ENCODE assay signal across 1 cellular context in genomic region chr19:1754651-1755466, GRCh38.
TF ChIP-seq lines count a peak whose summit lies in the region.

No MANE protein-coding gene starts in this region.

TF ChIP-seq in H1, 55 proteins besides CTCF, POLR2A, EP300 and RAD21 (continued from another document):
- TF ChIP-seq, protein P1, sequence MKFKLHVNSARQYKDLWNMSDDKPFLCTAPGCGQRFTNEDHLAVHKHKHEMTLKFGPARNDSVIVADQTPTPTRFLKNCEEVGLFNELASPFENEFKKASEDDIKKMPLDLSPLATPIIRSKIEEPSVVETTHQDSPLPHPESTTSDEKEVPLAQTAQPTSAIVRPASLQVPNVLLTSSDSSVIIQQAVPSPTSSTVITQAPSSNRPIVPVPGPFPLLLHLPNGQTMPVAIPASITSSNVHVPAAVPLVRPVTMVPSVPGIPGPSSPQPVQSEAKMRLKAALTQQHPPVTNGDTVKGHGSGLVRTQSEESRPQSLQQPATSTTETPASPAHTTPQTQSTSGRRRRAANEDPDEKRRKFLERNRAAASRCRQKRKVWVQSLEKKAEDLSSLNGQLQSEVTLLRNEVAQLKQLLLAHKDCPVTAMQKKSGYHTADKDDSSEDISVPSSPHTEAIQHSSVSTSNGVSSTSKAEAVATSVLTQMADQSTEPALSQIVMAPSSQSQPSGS (IDR thresholded peaks at IDR 0.05; ENCODE audit: low read length) = no peak
- TF ChIP-seq ASH2L (IDR thresholded peaks at IDR 0.05; ENCODE audit: low read length) (peak; percentile 42), RFX5 (IDR thresholded peaks at IDR 0.05; ENCODE audit: borderline replicate concordance, low read depth, low read length) (no peak), HDAC2 (IDR thresholded peaks at IDR 0.05; ENCODE audit: borderline replicate concordance in 1 of 2, low read depth in 2 of 2, low read length in 2 of 2) (no peak), SIN3A (conservative IDR thresholded peaks at IDR 0.05 in 1 of 2, IDR thresholded peaks at IDR 0.05 in 1 of 2; ENCODE audit: low read depth in 1 of 2, low read length in 2 of 2) (no peak), GTF2F1 (IDR thresholded peaks at IDR 0.05; ENCODE audit: borderline replicate concordance, low read depth, low read length) (no peak), CHD1 (IDR thresholded peaks at IDR 0.05; ENCODE audit: low read depth, low read length) (no peak), YY1 (IDR thresholded peaks at IDR 0.05; ENCODE audit: low read depth, low read length) (no peak), RNF2 (IDR thresholded peaks at IDR 0.05; ENCODE audit: borderline replicate concordance, low read depth, low read length, missing control alignments, poor library complexity, severe bottlenecking) (peak; percentile 70), SP1 (IDR thresholded peaks at IDR 0.05; ENCODE audit: low read depth, low read length) (no peak), SP4 (IDR thresholded peaks at IDR 0.05; ENCODE audit: low read length) (no peak), KDM4A (IDR thresholded peaks at IDR 0.05; ENCODE audit: low read depth, low read length, severe bottlenecking) (peak; percentile 21), MAX (IDR thresholded peaks at IDR 0.05) (no peak), CREB1 (IDR thresholded peaks at IDR 0.05) (no peak), POU5F1 (IDR thresholded peaks at IDR 0.05; ENCODE audit: low read depth, low read length) (no peak), BACH1 (IDR thresholded peaks at IDR 0.05; ENCODE audit: low read length) (no peak), HDAC6 (IDR thresholded peaks at IDR 0.05; ENCODE audit: low read depth, low read length) (no peak), GABPA (IDR thresholded peaks at IDR 0.05; ENCODE audit: borderline replicate concordance, insufficient read depth, low read length) (no peak), SUZ12 (IDR thresholded peaks at IDR 0.05; ENCODE audit: low read length) (peak; percentile 99), MAFK (IDR thresholded peaks at IDR 0.05; ENCODE audit: low read depth, low read length) (no peak), TEAD4 (IDR thresholded peaks at IDR 0.05; ENCODE audit: low read depth, low read length) (no peak), SAP30 (IDR thresholded peaks at IDR 0.05; ENCODE audit: insufficient read depth, insufficient replicate concordance, low read length) (no peak), SRF (IDR thresholded peaks at IDR 0.05; ENCODE audit: low read depth, low read length) (no peak), CBX8 (IDR thresholded peaks at IDR 0.05; ENCODE audit: borderline replicate concordance, low read depth, low read length) (no peak), BRCA1 (IDR thresholded peaks at IDR 0.05; ENCODE audit: low read depth, low read length) (no peak), TBP (IDR thresholded peaks at IDR 0.05; ENCODE audit: low read depth, low read length) (no peak), FOSL1 (IDR thresholded peaks at IDR 0.05; ENCODE audit: insufficient read depth, low read depth, low read length) (no peak), BCL11A (IDR thresholded peaks at IDR 0.05; ENCODE audit: low read depth in 2 of 2, low read length in 2 of 2) (no peak), CTBP2 (IDR thresholded peaks at IDR 0.05; ENCODE audit: borderline replicate concordance, insufficient read depth, insufficient read length, low read length) (no peak), NRF1 (IDR thresholded peaks at IDR 0.05; ENCODE audit: low read depth, low read length) (no peak), EZH2 (IDR thresholded peaks at IDR 0.05; ENCODE audit: low read depth, low read length, severe bottlenecking) (peak; percentile 96), NANOG (IDR thresholded peaks at IDR 0.05; ENCODE audit: insufficient read depth, low read depth, low read length, poor library complexity, severe bottlenecking) (no peak), ZNF274 (IDR thresholded peaks at IDR 0.05; ENCODE audit: borderline replicate concordance, extremely low read depth, low read length) (no peak), TCF12 (IDR thresholded peaks at IDR 0.05; ENCODE audit: low read depth, low read length) (no peak), SP2 (IDR thresholded peaks at IDR 0.05; ENCODE audit: low read length) (no peak), RXRA (IDR thresholded peaks at IDR 0.05; ENCODE audit: insufficient read depth, low read depth, low read length) (no peak), TAF1 (IDR thresholded peaks at IDR 0.05; ENCODE audit: low read depth, low read length) (no peak), KDM5A (IDR thresholded peaks at IDR 0.05; ENCODE audit: low read length) (no peak), EGR1 (IDR thresholded peaks at IDR 0.05; ENCODE audit: borderline replicate concordance, low read depth, low read length) (no peak)
- TF ChIP-seq, protein P2, sequence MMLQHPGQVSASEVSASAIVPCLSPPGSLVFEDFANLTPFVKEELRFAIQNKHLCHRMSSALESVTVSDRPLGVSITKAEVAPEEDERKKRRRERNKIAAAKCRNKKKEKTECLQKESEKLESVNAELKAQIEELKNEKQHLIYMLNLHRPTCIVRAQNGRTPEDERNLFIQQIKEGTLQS (IDR thresholded peaks at IDR 0.05; ENCODE audit: insufficient read depth, low read depth, low read length) = no peak
- TF ChIP-seq, protein P3, sequence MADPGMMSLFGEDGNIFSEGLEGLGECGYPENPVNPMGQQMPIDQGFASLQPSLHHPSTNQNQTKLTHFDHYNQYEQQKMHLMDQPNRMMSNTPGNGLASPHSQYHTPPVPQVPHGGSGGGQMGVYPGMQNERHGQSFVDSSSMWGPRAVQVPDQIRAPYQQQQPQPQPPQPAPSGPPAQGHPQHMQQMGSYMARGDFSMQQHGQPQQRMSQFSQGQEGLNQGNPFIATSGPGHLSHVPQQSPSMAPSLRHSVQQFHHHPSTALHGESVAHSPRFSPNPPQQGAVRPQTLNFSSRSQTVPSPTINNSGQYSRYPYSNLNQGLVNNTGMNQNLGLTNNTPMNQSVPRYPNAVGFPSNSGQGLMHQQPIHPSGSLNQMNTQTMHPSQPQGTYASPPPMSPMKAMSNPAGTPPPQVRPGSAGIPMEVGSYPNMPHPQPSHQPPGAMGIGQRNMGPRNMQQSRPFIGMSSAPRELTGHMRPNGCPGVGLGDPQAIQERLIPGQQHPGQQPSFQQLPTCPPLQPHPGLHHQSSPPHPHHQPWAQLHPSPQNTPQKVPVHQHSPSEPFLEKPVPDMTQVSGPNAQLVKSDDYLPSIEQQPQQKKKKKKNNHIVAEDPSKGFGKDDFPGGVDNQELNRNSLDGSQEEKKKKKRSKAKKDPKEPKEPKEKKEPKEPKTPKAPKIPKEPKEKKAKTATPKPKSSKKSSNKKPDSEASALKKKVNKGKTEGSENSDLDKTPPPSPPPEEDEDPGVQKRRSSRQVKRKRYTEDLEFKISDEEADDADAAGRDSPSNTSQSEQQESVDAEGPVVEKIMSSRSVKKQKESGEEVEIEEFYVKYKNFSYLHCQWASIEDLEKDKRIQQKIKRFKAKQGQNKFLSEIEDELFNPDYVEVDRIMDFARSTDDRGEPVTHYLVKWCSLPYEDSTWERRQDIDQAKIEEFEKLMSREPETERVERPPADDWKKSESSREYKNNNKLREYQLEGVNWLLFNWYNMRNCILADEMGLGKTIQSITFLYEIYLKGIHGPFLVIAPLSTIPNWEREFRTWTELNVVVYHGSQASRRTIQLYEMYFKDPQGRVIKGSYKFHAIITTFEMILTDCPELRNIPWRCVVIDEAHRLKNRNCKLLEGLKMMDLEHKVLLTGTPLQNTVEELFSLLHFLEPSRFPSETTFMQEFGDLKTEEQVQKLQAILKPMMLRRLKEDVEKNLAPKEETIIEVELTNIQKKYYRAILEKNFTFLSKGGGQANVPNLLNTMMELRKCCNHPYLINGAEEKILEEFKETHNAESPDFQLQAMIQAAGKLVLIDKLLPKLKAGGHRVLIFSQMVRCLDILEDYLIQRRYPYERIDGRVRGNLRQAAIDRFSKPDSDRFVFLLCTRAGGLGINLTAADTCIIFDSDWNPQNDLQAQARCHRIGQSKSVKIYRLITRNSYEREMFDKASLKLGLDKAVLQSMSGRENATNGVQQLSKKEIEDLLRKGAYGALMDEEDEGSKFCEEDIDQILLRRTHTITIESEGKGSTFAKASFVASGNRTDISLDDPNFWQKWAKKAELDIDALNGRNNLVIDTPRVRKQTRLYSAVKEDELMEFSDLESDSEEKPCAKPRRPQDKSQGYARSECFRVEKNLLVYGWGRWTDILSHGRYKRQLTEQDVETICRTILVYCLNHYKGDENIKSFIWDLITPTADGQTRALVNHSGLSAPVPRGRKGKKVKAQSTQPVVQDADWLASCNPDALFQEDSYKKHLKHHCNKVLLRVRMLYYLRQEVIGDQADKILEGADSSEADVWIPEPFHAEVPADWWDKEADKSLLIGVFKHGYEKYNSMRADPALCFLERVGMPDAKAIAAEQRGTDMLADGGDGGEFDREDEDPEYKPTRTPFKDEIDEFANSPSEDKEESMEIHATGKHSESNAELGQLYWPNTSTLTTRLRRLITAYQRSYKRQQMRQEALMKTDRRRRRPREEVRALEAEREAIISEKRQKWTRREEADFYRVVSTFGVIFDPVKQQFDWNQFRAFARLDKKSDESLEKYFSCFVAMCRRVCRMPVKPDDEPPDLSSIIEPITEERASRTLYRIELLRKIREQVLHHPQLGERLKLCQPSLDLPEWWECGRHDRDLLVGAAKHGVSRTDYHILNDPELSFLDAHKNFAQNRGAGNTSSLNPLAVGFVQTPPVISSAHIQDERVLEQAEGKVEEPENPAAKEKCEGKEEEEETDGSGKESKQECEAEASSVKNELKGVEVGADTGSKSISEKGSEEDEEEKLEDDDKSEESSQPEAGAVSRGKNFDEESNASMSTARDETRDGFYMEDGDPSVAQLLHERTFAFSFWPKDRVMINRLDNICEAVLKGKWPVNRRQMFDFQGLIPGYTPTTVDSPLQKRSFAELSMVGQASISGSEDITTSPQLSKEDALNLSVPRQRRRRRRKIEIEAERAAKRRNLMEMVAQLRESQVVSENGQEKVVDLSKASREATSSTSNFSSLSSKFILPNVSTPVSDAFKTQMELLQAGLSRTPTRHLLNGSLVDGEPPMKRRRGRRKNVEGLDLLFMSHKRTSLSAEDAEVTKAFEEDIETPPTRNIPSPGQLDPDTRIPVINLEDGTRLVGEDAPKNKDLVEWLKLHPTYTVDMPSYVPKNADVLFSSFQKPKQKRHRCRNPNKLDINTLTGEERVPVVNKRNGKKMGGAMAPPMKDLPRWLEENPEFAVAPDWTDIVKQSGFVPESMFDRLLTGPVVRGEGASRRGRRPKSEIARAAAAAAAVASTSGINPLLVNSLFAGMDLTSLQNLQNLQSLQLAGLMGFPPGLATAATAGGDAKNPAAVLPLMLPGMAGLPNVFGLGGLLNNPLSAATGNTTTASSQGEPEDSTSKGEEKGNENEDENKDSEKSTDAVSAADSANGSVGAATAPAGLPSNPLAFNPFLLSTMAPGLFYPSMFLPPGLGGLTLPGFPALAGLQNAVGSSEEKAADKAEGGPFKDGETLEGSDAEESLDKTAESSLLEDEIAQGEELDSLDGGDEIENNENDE (IDR thresholded peaks at IDR 0.05; ENCODE audit: insufficient replicate concordance, low read length) = no peak
